7 cellular contexts compared by ENCODE assay signal in the genomic region with DNA sequence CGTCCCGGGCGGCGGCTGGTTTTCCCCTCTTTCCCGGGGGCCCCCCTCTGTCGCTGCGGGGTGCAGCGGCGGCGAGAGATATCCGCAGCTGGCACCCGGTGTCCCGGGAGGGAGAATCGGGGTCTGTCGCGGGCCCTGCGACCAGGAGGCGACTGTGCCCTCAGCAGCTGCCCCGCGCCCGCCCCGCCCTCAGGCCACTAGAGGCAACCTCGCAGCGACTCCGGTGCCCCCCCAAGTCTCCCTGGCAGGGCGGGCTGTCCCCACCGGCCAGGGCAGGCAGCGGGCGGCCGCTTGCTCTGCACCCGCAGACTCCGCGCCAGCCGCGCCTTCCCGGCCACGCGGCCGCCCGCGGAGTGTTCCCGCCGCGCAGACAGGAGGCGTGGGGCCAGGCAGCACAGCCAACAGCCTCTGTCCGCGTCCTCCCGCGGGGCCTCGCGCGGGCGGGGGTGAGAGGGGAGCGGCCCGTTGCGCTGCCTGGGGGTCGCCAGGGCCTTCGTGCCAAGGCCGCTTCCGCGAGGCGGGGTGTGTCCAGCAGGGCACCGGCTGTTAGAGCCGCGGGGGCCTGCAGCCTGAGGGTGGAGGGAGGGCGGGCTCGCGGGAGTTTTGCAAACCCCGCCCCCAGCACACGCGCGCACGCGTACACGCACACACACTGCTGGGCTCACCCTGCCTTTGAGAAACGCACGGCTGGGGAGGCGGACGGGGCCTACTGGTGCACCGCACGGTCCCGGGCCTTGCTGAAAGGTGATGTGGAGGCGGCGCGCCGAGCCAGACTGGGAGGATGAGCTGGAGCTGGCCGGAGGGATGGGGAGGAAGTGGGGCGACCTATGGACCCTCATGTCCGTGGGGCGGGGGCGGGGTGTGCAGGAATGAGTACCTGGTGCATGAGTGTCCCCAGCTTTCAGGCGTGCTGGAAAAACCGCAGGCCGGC.
DNase-seq lines count a peak whose midpoint lies in the region; ATAC-seq and TF ChIP-seq lines count a peak whose summit lies in the region.

No MANE protein-coding gene starts in this region.

- H3K4me3 ChIP-seq in astrocyte of the cerebellum (ENCODE audit: low read depth, low read length), result peak overlapping the region; percentile 39

- TF ChIP-seq CTCF in astrocyte of the cerebellum (IDR thresholded peaks at IDR 0.05; ENCODE audit: low read depth, low read length, missing control alignments), result no peak

- H3K27me3 ChIP-seq in layer of hippocampus (ENCODE audit: control insufficient read depth, insufficient read depth, low read length), result no peaks in the 10 kb centered on the region

- H3K27ac ChIP-seq in layer of hippocampus (ENCODE audit: low read depth, low read length), result peak overlapping the region; percentile 64

- peak; percentile 64 for ATAC-seq in GM18517 (IDR thresholded peaks at IDR 0.05; ENCODE audit: unreplicated experiment)
- ATAC-seq in HG02943 (IDR thresholded peaks at IDR 0.05; ENCODE audit: low read depth, unreplicated experiment), result peak; percentile 59

- H3K27me3 Mint-ChIP-seq in T-helper 2 cell treated with Interferon-gamma antibody and Interleukin-4, amounts not matched to agents 5 μg/mL and 100 μg/mL, for 36 hours (ENCODE audit: low read depth), result no peaks in the 10 kb centered on the region

- H3K36me3 Mint-ChIP-seq in T-helper 2 cell treated with Interferon-gamma antibody and Interleukin-4, amounts not matched to agents 5 μg/mL and 100 μg/mL, for 36 hours (ENCODE audit: low read depth), result peaks cover 11% of the 10 kb centered on the region

- DNase-seq in T-helper 2 cell treated with Interferon-gamma antibody and Interleukin-4, amounts not matched to agents 5 μg/mL and 100 μg/mL, for 36 hours (ENCODE audit: low spot score), result peak; percentile 31
- DNase-seq in astrocyte of the cerebellum (ENCODE audit: low read depth), result no peak
- peak; percentile 42 to 54 for DNase-seq in stimulated activated CD4-positive, alpha-beta T cell treated with anti-CD3 and anti-CD28 coated beads, Interleukin-4, amount 100 ng/mL, for 48 hours (ENCODE audit: low read depth in 2 of 2)
- no peak for DNase-seq in NCI-H774 (lab: John Stamatoyannopoulos, UW)

- no peak overlapping the region for H3K27ac Mint-ChIP-seq in T-helper 2 cell treated with Interferon-gamma antibody and Interleukin-4, amounts not matched to agents 5 μg/mL and 100 μg/mL, for 36 hours

- in situ Hi-C loops in astrocyte of the cerebellum (cut with HindIII; ENCODE audit: low sequenced_read_pairs), result no loop called here

- H3K4me1 Mint-ChIP-seq in T-helper 2 cell treated with Interferon-gamma antibody and Interleukin-4, amounts not matched to agents 5 μg/mL and 100 μg/mL, for 36 hours (ENCODE audit: low read depth), result no peaks in the 10 kb centered on the region

- H3K4me3 Mint-ChIP-seq in T-helper 2 cell treated with Interferon-gamma antibody and Interleukin-4, amounts not matched to agents 5 μg/mL and 100 μg/mL, for 36 hours, result peak overlapping the region; percentile 56

- no peaks in the 10 kb centered on the region for H3K9me3 Mint-ChIP-seq in T-helper 2 cell treated with Interferon-gamma antibody and Interleukin-4, amounts not matched to agents 5 μg/mL and 100 μg/mL, for 36 hours

Comparison
In these comparisons a context has a peak if more than half of its experiments do, and no peak if none do; other contexts are left out.
1. DNase-seq: peak in T-helper 2 cell treated with Interferon-gamma antibody and Interleukin-4, amounts not matched to agents 5 μg/mL and 100 μg/mL, for 36 hours (single experiment) and stimulated activated CD4-positive, alpha-beta T cell treated with anti-CD3 and anti-CD28 coated beads, Interleukin-4, amount 100 ng/mL, for 48 hours (2 of 2); none in astrocyte of the cerebellum (single experiment) and NCI-H774 (single experiment).